Comparison of ENCODE assay signal across 35 cellular contexts in genomic region chr22:20626811-20627210, GRCh38.
"Had no signal": no experiment of that assay in that cellular context is flagged by ENCODE, and none has a peak within 500 bp of the region (broad histone marks: within the 10 kb centered on the region; RNA-seq: fewer than 3 reads in every experiment).

No MANE protein-coding gene starts in this region.

- H3K27me3 ChIP-seq: MG63 had no signal

- H3K4me3 ChIP-seq: MG63 had no signal

- H3K9me3 ChIP-seq: MG63 had no signal

- H3K36me3 ChIP-seq: MG63 had no signal

- DNase-seq: Karpas-422, Kasumi-1, MG63, MM.1S, MV-4-11, NCI-H1048, NCI-H1092, NCI-H1092 treated with DMSO at 0.1 percent for 48 hours, NCI-H1105, NCI-H1105 treated with DMSO at 0.1 percent for 48 hours, NCI-H1417, NCI-H1417 treated with DMSO at 0.1 percent for 48 hours, NCI-H1436, NCI-H1436 treated with DMSO at 0.1 percent for 48 hours, NCI-H146, NCI-H1694, NCI-H1694 treated with DMSO at 0.1 percent for 48 hours, NCI-H187, NCI-H187 treated with DMSO at 0.1 percent for 48 hours, NCI-H1930, NCI-H2029, NCI-H2029 treated with DMSO at 0.1 percent for 48 hours, NCI-H2081, NCI-H2081 treated with DMSO at 0.1 percent for 48 hours, NCI-H2107, NCI-H2171, NCI-H2171 treated with DMSO at 0.1 percent for 48 hours, NCI-H2227 treated with DMSO at 0.1 percent for 48 hours, NCI-H226, NCI-H345, NCI-H446, NCI-H446 treated with DMSO at 0.1 percent for 48 hours, NCI-H510A, NCI-H510A treated with DMSO at 0.1 percent for 48 hours, NCI-H524 had no signal
